In the genomic region with DNA sequence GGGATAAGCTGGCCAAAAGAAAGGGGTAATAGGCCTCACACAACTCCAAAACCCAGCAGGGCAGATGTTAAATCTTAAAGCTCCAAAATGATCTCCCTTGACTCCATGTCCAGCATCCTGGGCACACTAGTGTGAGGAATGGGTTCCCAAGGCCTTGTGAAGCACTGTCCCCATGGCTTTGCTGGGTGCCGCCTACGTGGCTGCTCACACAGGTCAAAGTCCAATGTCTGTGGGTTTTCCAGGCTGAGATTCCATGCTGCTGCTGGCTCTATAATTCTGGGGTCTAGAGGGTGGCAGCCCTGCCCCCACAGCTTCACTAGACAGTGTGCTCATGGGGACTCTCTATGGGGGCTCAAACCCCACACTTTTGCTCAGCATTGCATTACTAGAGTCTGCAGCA, we compare ENCODE assay signal across 18 cellular contexts.
DNase-seq lines count a peak whose midpoint lies in the region; ATAC-seq, FAIRE-seq and TF ChIP-seq lines count a peak whose summit lies in the region.
"Had no signal": no experiment of that assay in that cellular context is flagged by ENCODE, and none has a peak within 500 bp of the region (broad histone marks: within the 10 kb centered on the region; RNA-seq: fewer than 3 reads in every experiment).

No MANE protein-coding gene starts in this region.

- peaks cover 17% of the 10 kb centered on the region for H3K27me3 Mint-ChIP-seq in endodermal cell (ENCODE audit: insufficient read depth)
- no peaks in the 10 kb centered on the region for H3K27me3 Mint-ChIP-seq in activated CD8-positive, alpha-beta memory T cell treated with anti-CD3 and anti-CD28 coated beads, Interleukin-2, amount 10 ng/mL, durations not matched to agents 7 days and 5 days
- H3K27me3 Mint-ChIP-seq: B cell had no signal

- FAIRE-seq in small intestine (lab: Jason Lieb, UNC), result no peak
- FAIRE-seq: G401.6, GM12891, GM19239, H1, HTR-8/SVneo had no signal

- H3K9ac ChIP-seq in endodermal cell (ENCODE audit: extremely low read depth, low read length, poor library complexity, severe bottlenecking) (no peak overlapping the region), liver (ENCODE audit: low read depth in 1 of 2, low read length in 2 of 2) (no peak overlapping the region)
- H3K9ac ChIP-seq: BLaER1 treated with 17β-estradiol and CSF1 and Interleukin-3, amounts not matched to agents 10 nM and 100 nM had no signal

- TF ChIP-seq CTCF in endodermal cell (conservative IDR thresholded peaks at IDR 0.05) (no peak), liver (IDR thresholded peaks at IDR 0.05; ENCODE audit: low read depth, low read length, missing input control) (no peak)

- peaks cover 48% of the 10 kb centered on the region for H3K9me3 Mint-ChIP-seq in endodermal cell
- H3K9me3 Mint-ChIP-seq in activated CD8-positive, alpha-beta memory T cell treated with anti-CD3 and anti-CD28 coated beads, Interleukin-2, amount 10 ng/mL, durations not matched to agents 7 days and 5 days (ENCODE audit: low read depth), result no peaks in the 10 kb centered on the region

- ATAC-seq in activated CD8-positive, alpha-beta memory T cell treated with anti-CD3 and anti-CD28 coated beads, Interleukin-2, amount 10 ng/mL, durations not matched to agents 7 days and 5 days, result no peak
- ATAC-seq: CD8-positive, alpha-beta T cell had no signal

- H3K27ac ChIP-seq in endodermal cell (ENCODE audit: low read depth, low read length), result no peak overlapping the region
- H3K27ac ChIP-seq in liver (ENCODE audit: low read depth in 1 of 2, low read length in 2 of 2), result no peak overlapping the region
- H3K27ac ChIP-seq in small intestine (ENCODE audit: low read depth in 1 of 2, low read length in 1 of 2), result no peak overlapping the region
- H3K27ac ChIP-seq: BLaER1 treated with 17β-estradiol and CSF1 and Interleukin-3, amounts not matched to agents 10 nM and 100 nM; HL-60 had no signal

- DNase-seq in HuH-7 (ENCODE audit: low spot score) (peak; percentile 20), endodermal cell (no peak), small intestine (peak; percentile 31), SHP77 treated with DMSO at 0.1 percent for 48 hours (lab: John Stamatoyannopoulos, UW) (no peak)
- no peak for DNase-seq in activated CD8-positive, alpha-beta memory T cell treated with anti-CD3 and anti-CD28 coated beads, Interleukin-2, amount 10 ng/mL, durations not matched to agents 7 days and 5 days
- no peak for DNase-seq in stimulated activated CD4-positive, alpha-beta T cell treated with anti-CD3 and anti-CD28 coated beads, Interleukin-2, amount 100 ng/mL, for 24 hours
- DNase-seq: Calu3; CD8-positive, alpha-beta T cell; H9 had no signal

- CTCF ChIA-PET in activated CD8-positive, alpha-beta memory T cell treated with anti-CD3 and anti-CD28 coated beads, Interleukin-2, amount 10 ng/mL, durations not matched to agents 7 days and 5 days (lab: Charles Lee), result no interaction called here

- H3K9me3 ChIP-seq in endodermal cell (ENCODE audit: control insufficient read depth, low read length), result peaks cover 31% of the 10 kb centered on the region
- H3K9me3 ChIP-seq in liver (ENCODE audit: control insufficient read depth in 4 of 4, low read length in 3 of 4), result peaks cover 0 to 4% (median 2%) of the 10 kb centered on the region in 4 donors
- no peaks in the 10 kb centered on the region for H3K9me3 ChIP-seq in small intestine (ENCODE audit: control insufficient read depth, low read depth)

- H3K27me3 ChIP-seq in endodermal cell (ENCODE audit: control insufficient read depth, insufficient read depth, low read length, poor library complexity, severe bottlenecking) (no peaks in the 10 kb centered on the region), liver (ENCODE audit: control insufficient read depth in 4 of 4, insufficient read depth in 4 of 4, low read length in 3 of 4) (no peaks in the 10 kb centered on the region), small intestine (ENCODE audit: control insufficient read depth in 2 of 2, insufficient read depth in 2 of 2, low read length in 2 of 2) (no peaks in the 10 kb centered on the region)
- H3K27me3 ChIP-seq: BLaER1 treated with 17β-estradiol and CSF1 and Interleukin-3, amounts not matched to agents 10 nM and 100 nM had no signal

- H3K4me3 Mint-ChIP-seq in endodermal cell, result peak overlapping the region; percentile 5
- H3K4me3 Mint-ChIP-seq in activated CD8-positive, alpha-beta memory T cell treated with anti-CD3 and anti-CD28 coated beads, Interleukin-2, amount 10 ng/mL, durations not matched to agents 7 days and 5 days, result no peak overlapping the region
- H3K4me3 Mint-ChIP-seq: B cell; CD8-positive, alpha-beta T cell; H9 had no signal

- H3K36me3 ChIP-seq in endodermal cell (ENCODE audit: control insufficient read depth, insufficient read depth, low read length), result no peaks in the 10 kb centered on the region
- no peaks in the 10 kb centered on the region for H3K36me3 ChIP-seq in liver (ENCODE audit: control insufficient read depth in 4 of 4, insufficient read depth in 3 of 4, low read depth in 1 of 4, low read length in 3 of 4)
- no peaks in the 10 kb centered on the region for H3K36me3 ChIP-seq in small intestine (ENCODE audit: control insufficient read depth in 2 of 2, insufficient read depth in 2 of 2, low read length in 2 of 2)
- H3K36me3 ChIP-seq: BLaER1 treated with 17β-estradiol and CSF1 and Interleukin-3, amounts not matched to agents 10 nM and 100 nM had no signal

- peak overlapping the region; percentile 19 for H3K4me3 ChIP-seq in endodermal cell (ENCODE audit: low read length)
- H3K4me3 ChIP-seq in liver (ENCODE audit: low read depth in 1 of 3, low read length in 3 of 3), result no peak overlapping the region
- no peak overlapping the region for H3K4me3 ChIP-seq in small intestine (ENCODE audit: low read depth in 1 of 2, low read length in 2 of 2)
- H3K4me3 ChIP-seq: BLaER1 treated with 17β-estradiol and CSF1 and Interleukin-3, amounts not matched to agents 10 nM and 100 nM had no signal

- WGBS in endodermal cell (ENCODE audit: insufficient coverage in 1 of 2, insufficient read length in 1 of 2), 2 experiments, result 88 to 100% methylated on average over 2 of the region's 2 CpGs
- 49% methylated on average over 2 of the region's 2 CpGs for WGBS in liver
- 25 to 74% (median 61%) methylated on average over 2 of the region's 2 CpGs for WGBS in small intestine, 3 donors

- H3K36me3 Mint-ChIP-seq in endodermal cell (ENCODE audit: low read depth), result no peaks in the 10 kb centered on the region
- no peaks in the 10 kb centered on the region for H3K36me3 Mint-ChIP-seq in activated CD8-positive, alpha-beta memory T cell treated with anti-CD3 and anti-CD28 coated beads, Interleukin-2, amount 10 ng/mL, durations not matched to agents 7 days and 5 days
- H3K36me3 Mint-ChIP-seq: CD8-positive, alpha-beta T cell had no signal

- TF ChIP-seq RAD21 in liver (IDR thresholded peaks at IDR 0.05), result no peak

- H3K27ac Mint-ChIP-seq in endodermal cell, result peak overlapping the region; percentile 83
- H3K27ac Mint-ChIP-seq in activated CD8-positive, alpha-beta memory T cell treated with anti-CD3 and anti-CD28 coated beads, Interleukin-2, amount 10 ng/mL, durations not matched to agents 7 days and 5 days, result no peak overlapping the region
- H3K27ac Mint-ChIP-seq: B cell; CD8-positive, alpha-beta T cell; H9 had no signal

- H3K4me1 Mint-ChIP-seq in endodermal cell, result peaks cover 21% of the 10 kb centered on the region
- no peaks in the 10 kb centered on the region for H3K4me1 Mint-ChIP-seq in activated CD8-positive, alpha-beta memory T cell treated with anti-CD3 and anti-CD28 coated beads, Interleukin-2, amount 10 ng/mL, durations not matched to agents 7 days and 5 days
- H3K4me1 Mint-ChIP-seq: B cell, H9 had no signal

- H3K4me1 ChIP-seq in endodermal cell (ENCODE audit: control insufficient read depth, insufficient read depth, low read length) (peaks cover 4% of the 10 kb centered on the region), liver (ENCODE audit: control insufficient read depth in 4 of 4, insufficient read depth in 4 of 4, low read length in 3 of 4) (peaks cover 0 to 2% (median 0%) of the 10 kb centered on the region in 4 donors), small intestine (ENCODE audit: control insufficient read depth in 2 of 2, insufficient read depth in 1 of 2, low read depth in 1 of 2, low read length in 1 of 2) (no peaks in the 10 kb centered on the region)
- H3K4me1 ChIP-seq: BLaER1 treated with 17β-estradiol and CSF1 and Interleukin-3, amounts not matched to agents 10 nM and 100 nM had no signal

TF ChIP-seq in liver, 16 proteins besides CTCF, POLR2A, EP300 and RAD21:
- peak; percentile 57 to 62 for TF ChIP-seq HNF4A (conservative IDR thresholded peaks at IDR 0.05)
- no peak for TF ChIP-seq NR2F2 (IDR thresholded peaks at IDR 0.05)
- TF ChIP-seq FOXA1 (IDR thresholded peaks at IDR 0.05), result no peak
- TF ChIP-seq, protein P1, sequence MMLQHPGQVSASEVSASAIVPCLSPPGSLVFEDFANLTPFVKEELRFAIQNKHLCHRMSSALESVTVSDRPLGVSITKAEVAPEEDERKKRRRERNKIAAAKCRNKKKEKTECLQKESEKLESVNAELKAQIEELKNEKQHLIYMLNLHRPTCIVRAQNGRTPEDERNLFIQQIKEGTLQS (IDR thresholded peaks at IDR 0.05), result no peak
- TF ChIP-seq JUND (IDR thresholded peaks at IDR 0.05), result no peak

Comparison
In these comparisons a context has a peak if more than half of its experiments do, and no peak if none do; other contexts are left out.
1. DNase-seq: peak in HuH-7 (single experiment) and small intestine (single experiment); none in endodermal cell (single experiment), activated CD8-positive, alpha-beta memory T cell treated with anti-CD3 and anti-CD28 coated beads, Interleukin-2, amount 10 ng/mL, durations not matched to agents 7 days and 5 days (single experiment), stimulated activated CD4-positive, alpha-beta T cell treated with anti-CD3 and anti-CD28 coated beads, Interleukin-2, amount 100 ng/mL, for 24 hours (0 of 2) and SHP77 treated with DMSO at 0.1 percent for 48 hours (single experiment).